Comparison of ENCODE assay signal across 8 cellular contexts in genomic region chr18:49486959-49487710, GRCh38. TPM values are rescaled to one million over a fixed set of nuclear protein-coding genes. Genes with fewer than 3 reads are reported as not detected.
DNase-seq lines count a peak whose midpoint lies in the region; TF ChIP-seq lines count a peak whose summit lies in the region.

Gene C18orf32 (minus strand): TSS chr18:49487234. CDS start chr18:49483748, 3,486 bp downstream.

- peak within 1 kb of the TSS; percentile 94 for H3K4me3 Mint-ChIP-seq in activated naive CD4-positive, alpha-beta T cell treated with anti-CD3 and anti-CD28 coated beads for 36 hours

- peak within 1 kb of the TSS; percentile 93 for H3K27ac ChIP-seq in suprapubic skin

- peak within 1 kb of the TSS; percentile 62 for H3K4me3 ChIP-seq in HFF-Myc (replicated peaks; ENCODE audit: low read depth, low read length)
- H3K4me3 ChIP-seq in suprapubic skin, result peak within 1 kb of the TSS; percentile 68

- DNase-seq in GM03348 (ENCODE audit: low spot score) (peak; percentile 96), HFF-Myc (ENCODE audit: extremely low read depth, low read depth) (peak; percentile 85), NAMALWA (ENCODE audit: low spot score) (peak; percentile 98), SK-N-DZ (ENCODE audit: low spot score) (peak; percentile 89), germinal center (ENCODE audit: low spot score) (peak; percentile 93), nucleus accumbens (lab: John Stamatoyannopoulos, UW) (peak; percentile 37 to 98 (median 91)), suprapubic skin (ENCODE audit: low spot score in 2 of 2) (peak; percentile 98 to 99)
- peak; percentile 94 for DNase-seq in activated naive CD4-positive, alpha-beta T cell treated with anti-CD3 and anti-CD28 coated beads for 36 hours

- H3K4me1 Mint-ChIP-seq in activated naive CD4-positive, alpha-beta T cell treated with anti-CD3 and anti-CD28 coated beads for 36 hours (ENCODE audit: low read depth), result peaks cover 63% of the 10 kb centered on the region

- H3K36me3 ChIP-seq in suprapubic skin, result peaks cover 40% of the 10 kb centered on the region

- TF ChIP-seq EP300 in suprapubic skin (IDR thresholded peaks at IDR 0.05), result no peak

- no peaks in the 10 kb centered on the region for H3K9me3 ChIP-seq in suprapubic skin

- TF ChIP-seq CTCF in HFF-Myc (IDR thresholded peaks at IDR 0.05; ENCODE audit: low read depth, low read length, missing control alignments) (no peak), suprapubic skin (IDR thresholded peaks at IDR 0.05) (no peak)

- TF ChIP-seq POLR2A in suprapubic skin (IDR thresholded peaks at IDR 0.05), result peak; percentile 89 to 97

- H3K27me3 ChIP-seq in suprapubic skin, result no peaks in the 10 kb centered on the region

- no peaks in the 10 kb centered on the region for H3K27me3 Mint-ChIP-seq in activated naive CD4-positive, alpha-beta T cell treated with anti-CD3 and anti-CD28 coated beads for 36 hours (ENCODE audit: low read depth)

- H3K9me3 Mint-ChIP-seq in activated naive CD4-positive, alpha-beta T cell treated with anti-CD3 and anti-CD28 coated beads for 36 hours, result no peaks in the 10 kb centered on the region

- 8% methylated on average over 33 of the region's 68 CpGs for WGBS in suprapubic skin

- peaks cover 63% of the 10 kb centered on the region for H3K36me3 Mint-ChIP-seq in activated naive CD4-positive, alpha-beta T cell treated with anti-CD3 and anti-CD28 coated beads for 36 hours (ENCODE audit: low read depth)

- peaks cover 41% of the 10 kb centered on the region for H3K4me1 ChIP-seq in suprapubic skin

- peak within 1 kb of the TSS; percentile 94 for H3K27ac Mint-ChIP-seq in activated naive CD4-positive, alpha-beta T cell treated with anti-CD3 and anti-CD28 coated beads for 36 hours

- CTCF ChIA-PET in activated naive CD4-positive, alpha-beta T cell treated with anti-CD3 and anti-CD28 coated beads for 36 hours (lab: Charles Lee), result no interaction called here

- intact Hi-C loops in activated naive CD4-positive, alpha-beta T cell treated with anti-CD3 and anti-CD28 coated beads for 36 hours (cut with micrococcal nuclease), result loop anchor here (1.0 to 5.0 kb wide), 5 partner anchors 27 to 888 kb away; partner anchors contain the start of genes ACAA2, DYM and SKA1

RNA-seq across cellular contexts. Expression of gene C18orf32, which starts in this region (rescaled TPM):
- polyA plus RNA-seq in SK-N-DZ (2014; cell fraction: cytosol; rRNA removed), result 73.1 and 87.7 TPM in 2 replicates
- 44.2 and 62.9 TPM in 2 replicates for polyA plus RNA-seq in SK-N-DZ (2014; cell fraction: nucleus; rRNA removed)
- 10 to 100 TPM; 24.1 to 26.6 TPM for total RNA-seq in activated naive CD4-positive, alpha-beta T cell treated with anti-CD3 and anti-CD28 coated beads for 36 hours
- 10 to 100 TPM; 17.4 to 36.4 (median 24.2) TPM for total RNA-seq in suprapubic skin

Comparison
In these comparisons a context has a peak if more than half of its experiments do, and no peak if none do; other contexts are left out.
1. Peak in every context shown above with its lines: DNase-seq, H3K4me3 ChIP-seq and H3K27ac ChIP-seq.